ENCODE assay signal across 31 cellular contexts in genomic region chr1:196075621-196076020, GRCh38.
A peak's percentile ranks its signal among the peaks of the same experiment; 100 is the strongest.
DNase-seq lines count a peak whose midpoint lies in the region; ATAC-seq, FAIRE-seq and TF ChIP-seq lines count a peak whose summit lies in the region.
"Had no signal": no experiment of that assay in that cellular context is flagged by ENCODE, and none has a peak within 500 bp of the region (broad histone marks: within the 10 kb centered on the region; RNA-seq: fewer than 3 reads in every experiment).

No MANE protein-coding gene starts in this region.

- TF ChIP-seq CTCF in WTC11 (IDR thresholded peaks at IDR 0.05) = no peak

- no peaks in the 10 kb centered on the region for H3K27me3 Mint-ChIP-seq in WTC11 (ENCODE audit: low read depth)
- no peaks in the 10 kb centered on the region for H3K27me3 Mint-ChIP-seq in activated T-cell treated with anti-CD3 and anti-CD28 coated beads, Interleukin-2, amount 50 U/mL, for 24 hours
- H3K27me3 Mint-ChIP-seq in activated T-helper 2 cell treated with anti-CD3 and anti-CD28 coated beads, Interferon-gamma antibody, Interleukin-2, Interleukin-4, amounts not matched to agents 10 μg/mL and 5 μg/mL and 100 μg/mL, durations not matched to agents 14 hours and 24 hours and 36 hours (ENCODE audit: low read depth) = no peaks in the 10 kb centered on the region
- H3K27me3 Mint-ChIP-seq: B cell; CD4-positive, alpha-beta memory T cell; CD4-positive, alpha-beta T cell; CD4-positive, CD25-positive, alpha-beta regulatory T cell; CD8-positive, alpha-beta memory T cell had no signal

- DNase-seq in WTC11 (ENCODE audit: low spot score) (no peak), frontal cortex (ENCODE audit: low spot score in 2 of 2) (no peak), GF-D8 (lab: John Stamatoyannopoulos, UW) (no peak)
- no peak for DNase-seq in activated T-cell treated with anti-CD3 and anti-CD28 coated beads, Interleukin-2, amount 50 U/mL, for 24 hours
- no peak for DNase-seq in activated T-helper 2 cell treated with anti-CD3 and anti-CD28 coated beads, Interferon-gamma antibody, Interleukin-2, Interleukin-4, amounts not matched to agents 10 μg/mL and 5 μg/mL and 100 μg/mL, durations not matched to agents 14 hours and 24 hours and 36 hours (ENCODE audit: low spot score)
- DNase-seq: 8988T; ACHN; AML-193; BE2C; C1 segment of cervical spinal cord; Caco-2; Calu3; CD4-positive, alpha-beta memory T cell; CD4-positive, alpha-beta T cell; CD4-positive, CD25-positive, alpha-beta regulatory T cell; CD8-positive, alpha-beta memory T cell; CD8-positive, alpha-beta T cell; COR-L47; DMS 273 treated with DMSO at 0.1 percent for 48 hours; DMS153; DMS53; DMS79; DMS79 treated with DMSO at 0.1 percent for 48 hours; DND-41; EL had no signal

- H3K36me3 Mint-ChIP-seq in WTC11 = no peaks in the 10 kb centered on the region
- no peaks in the 10 kb centered on the region for H3K36me3 Mint-ChIP-seq in activated T-cell treated with anti-CD3 and anti-CD28 coated beads, Interleukin-2, amount 50 U/mL, for 24 hours (ENCODE audit: low read depth)
- H3K36me3 Mint-ChIP-seq in activated T-helper 2 cell treated with anti-CD3 and anti-CD28 coated beads, Interferon-gamma antibody, Interleukin-2, Interleukin-4, amounts not matched to agents 10 μg/mL and 5 μg/mL and 100 μg/mL, durations not matched to agents 14 hours and 24 hours and 36 hours (ENCODE audit: low read depth) = no peaks in the 10 kb centered on the region
- H3K36me3 Mint-ChIP-seq: CD14-positive monocyte; CD4-positive, alpha-beta memory T cell; CD4-positive, CD25-positive, alpha-beta regulatory T cell; CD8-positive, alpha-beta memory T cell; CD8-positive, alpha-beta T cell had no signal

- ATAC-seq in WTC11 (no peak), GM18870 (IDR thresholded peaks at IDR 0.05; ENCODE audit: unreplicated experiment) (no peak)
- ATAC-seq: A549; CD8-positive, alpha-beta T cell had no signal

- intact Hi-C loops in activated T-helper 2 cell treated with anti-CD3 and anti-CD28 coated beads, Interferon-gamma antibody, Interleukin-2, Interleukin-4, amounts not matched to agents 10 μg/mL and 5 μg/mL and 100 μg/mL, durations not matched to agents 14 hours and 24 hours and 36 hours (cut with micrococcal nuclease) = no loop called here

- H3K4me3 Mint-ChIP-seq in WTC11 = no peak overlapping the region
- no peak overlapping the region for H3K4me3 Mint-ChIP-seq in activated T-cell treated with anti-CD3 and anti-CD28 coated beads, Interleukin-2, amount 50 U/mL, for 24 hours
- H3K4me3 Mint-ChIP-seq in activated T-helper 2 cell treated with anti-CD3 and anti-CD28 coated beads, Interferon-gamma antibody, Interleukin-2, Interleukin-4, amounts not matched to agents 10 μg/mL and 5 μg/mL and 100 μg/mL, durations not matched to agents 14 hours and 24 hours and 36 hours (ENCODE audit: low read depth) = no peak overlapping the region
- H3K4me3 Mint-ChIP-seq: B cell; CD14-positive monocyte; CD4-positive, alpha-beta memory T cell; CD4-positive, alpha-beta T cell; CD4-positive, CD25-positive, alpha-beta regulatory T cell; CD8-positive, alpha-beta memory T cell; CD8-positive, alpha-beta T cell had no signal

- FAIRE-seq in A204.1 (lab: Jason Lieb, UNC) (peak; percentile 65), TTC549 (lab: Jason Lieb, UNC) (peak; percentile 81), frontal cortex (lab: Jason Lieb, UNC) (peak; percentile 70)
- FAIRE-seq: A549 had no signal

- CTCF ChIA-PET in WTC11 (lab: Charles Lee) = interaction anchor here (1.1 kb wide), 1 partner anchor 73 kb away, joined by 4 read pairs; no protein-coding TSS in a partner anchor

- H3K9me3 Mint-ChIP-seq in WTC11 = no peaks in the 10 kb centered on the region
- no peaks in the 10 kb centered on the region for H3K9me3 Mint-ChIP-seq in activated T-cell treated with anti-CD3 and anti-CD28 coated beads, Interleukin-2, amount 50 U/mL, for 24 hours
- no peaks in the 10 kb centered on the region for H3K9me3 Mint-ChIP-seq in activated T-helper 2 cell treated with anti-CD3 and anti-CD28 coated beads, Interferon-gamma antibody, Interleukin-2, Interleukin-4, amounts not matched to agents 10 μg/mL and 5 μg/mL and 100 μg/mL, durations not matched to agents 14 hours and 24 hours and 36 hours
- H3K9me3 Mint-ChIP-seq: CD14-positive monocyte; CD4-positive, alpha-beta T cell had no signal

- POLR2A ChIA-PET in WTC11 (lab: Charles Lee) = no interaction called here

- no peaks in the 10 kb centered on the region for H3K4me1 Mint-ChIP-seq in WTC11
- no peaks in the 10 kb centered on the region for H3K4me1 Mint-ChIP-seq in activated T-cell treated with anti-CD3 and anti-CD28 coated beads, Interleukin-2, amount 50 U/mL, for 24 hours (ENCODE audit: low read depth)
- H3K4me1 Mint-ChIP-seq in activated T-helper 2 cell treated with anti-CD3 and anti-CD28 coated beads, Interferon-gamma antibody, Interleukin-2, Interleukin-4, amounts not matched to agents 10 μg/mL and 5 μg/mL and 100 μg/mL, durations not matched to agents 14 hours and 24 hours and 36 hours (ENCODE audit: low read depth) = no peaks in the 10 kb centered on the region
- H3K4me1 Mint-ChIP-seq: B cell; CD14-positive monocyte; CD4-positive, alpha-beta memory T cell; CD4-positive, CD25-positive, alpha-beta regulatory T cell; CD8-positive, alpha-beta memory T cell had no signal

- no peak overlapping the region for H3K27ac Mint-ChIP-seq in WTC11
- no peak overlapping the region for H3K27ac Mint-ChIP-seq in activated T-cell treated with anti-CD3 and anti-CD28 coated beads, Interleukin-2, amount 50 U/mL, for 24 hours
- H3K27ac Mint-ChIP-seq in activated T-helper 2 cell treated with anti-CD3 and anti-CD28 coated beads, Interferon-gamma antibody, Interleukin-2, Interleukin-4, amounts not matched to agents 10 μg/mL and 5 μg/mL and 100 μg/mL, durations not matched to agents 14 hours and 24 hours and 36 hours = no peak overlapping the region
- H3K27ac Mint-ChIP-seq: B cell; CD14-positive monocyte; CD4-positive, alpha-beta memory T cell; CD4-positive, alpha-beta T cell; CD4-positive, CD25-positive, alpha-beta regulatory T cell; CD8-positive, alpha-beta memory T cell; CD8-positive, alpha-beta T cell had no signal

TF ChIP-seq in WTC11, 78 proteins besides CTCF, POLR2A, EP300 and RAD21:
- TF ChIP-seq ZBTB21 (CRISPR knock-in tag; IDR thresholded peaks at IDR 0.05; ENCODE audit: borderline replicate concordance) = no peak
- no peak for TF ChIP-seq ZNF671 (CRISPR knock-in tag; IDR thresholded peaks at IDR 0.05)
- no peak for TF ChIP-seq ERG (CRISPR knock-in tag; IDR thresholded peaks at IDR 0.05)
- TF ChIP-seq MXD4 (CRISPR knock-in tag; IDR thresholded peaks at IDR 0.05; ENCODE audit: borderline replicate concordance) = no peak
- peak; percentile 91 for TF ChIP-seq HMGA2 (CRISPR knock-in tag; IDR thresholded peaks at IDR 0.05)
- TF ChIP-seq ZNF121 (CRISPR knock-in tag; IDR thresholded peaks at IDR 0.05) = no peak
